17 cellular contexts compared by ENCODE assay signal in the genomic region with DNA sequence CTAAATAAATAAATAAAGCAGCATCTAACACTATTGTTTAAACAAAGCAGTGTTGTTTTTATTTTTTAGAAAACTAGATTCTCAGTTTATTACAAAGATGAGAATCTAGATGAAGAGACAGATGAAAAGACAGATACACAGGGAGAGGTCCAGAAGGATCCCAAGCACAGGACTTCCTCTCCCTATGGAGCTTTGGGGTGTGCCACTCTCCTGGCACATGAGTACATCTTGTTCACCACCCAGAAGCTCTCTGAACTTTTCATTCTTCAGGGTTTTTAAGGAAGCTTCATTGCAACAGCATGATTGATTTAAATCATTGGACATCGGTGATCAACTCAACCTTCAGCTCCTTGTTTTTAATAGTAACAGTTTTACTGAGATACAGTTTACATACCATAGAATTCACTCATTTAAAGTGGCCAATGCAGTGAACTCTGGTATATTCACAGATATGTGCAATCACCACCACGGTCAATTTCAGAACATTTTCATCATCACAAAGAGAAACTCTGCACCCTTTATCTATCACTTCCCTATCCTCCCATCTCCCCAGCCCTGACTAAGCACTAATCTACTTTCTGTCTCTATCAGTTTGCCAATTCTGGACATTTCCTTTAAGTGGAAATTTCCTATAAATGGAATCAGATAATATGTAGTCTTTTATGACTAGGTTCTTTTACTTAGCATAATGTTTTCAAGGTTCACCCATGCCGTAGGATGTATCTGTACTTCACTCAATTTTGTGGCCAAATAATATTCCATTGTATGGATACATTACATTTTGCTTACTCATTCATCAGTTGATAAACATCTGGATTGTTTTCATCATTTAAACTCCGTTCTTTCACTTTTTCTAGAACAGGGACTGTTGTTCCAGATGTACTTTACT.
"Had no signal": no experiment of that assay in that cellular context is flagged by ENCODE, and none has a peak within 500 bp of the region (broad histone marks: within the 10 kb centered on the region; RNA-seq: fewer than 3 reads in every experiment).

No MANE protein-coding gene starts in this region.

- H3K4me3 Mint-ChIP-seq: activated CD4-positive, alpha-beta T cell treated with anti-CD3 and anti-CD28 coated beads, Interleukin-2, amount 10 ng/mL, durations not matched to agents 7 days and 5 days; brain; natural killer cell treated with Interleukin-12 subunit alpha and Interleukin-12 subunit beta and Interleukin-15 and Interleukin-18, amount 100 ng/mL, for 72 hours; stimulated activated memory B cell treated with anti-CD40 and anti-IgM and Interleukin-4, amounts not matched to agents 10 μg/mL and 1 μg/mL and 100 μg/mL, for 72 hours had no signal

- H3K4me3 ChIP-seq: prostate gland, right lobe of liver, tibial artery had no signal

- DNase-seq: activated CD4-positive, alpha-beta T cell treated with anti-CD3 and anti-CD28 coated beads, Interleukin-2, amount 10 ng/mL, durations not matched to agents 7 days and 5 days; activated effector memory CD4-positive, alpha-beta T cell treated with anti-CD3 and anti-CD28 coated beads, Interleukin-2, amount 50 U/mL, for 16 hours; activated T-cell treated with anti-CD3 and anti-CD28 coated beads, Interleukin-2, amount 50 U/mL, for 1 hour; amygdala; dermis blood vessel endothelial cell; foreskin keratinocyte; mammary epithelial cell; occipital lobe; right lobe of liver; T-helper 9 cell; tibial artery had no signal

- H3K36me3 ChIP-seq: prostate gland had no signal

- H3K27ac ChIP-seq: foreskin keratinocyte, prostate gland, right lobe of liver, tibial artery had no signal

- ATAC-seq: activated naive CD4-positive, alpha-beta T cell treated with anti-CD3 and anti-CD28 coated beads, Interleukin-2, amount 50 U/mL, for 72 hours; foreskin keratinocyte; left lobe of liver; natural killer cell treated with Interleukin-12 subunit alpha and Interleukin-12 subunit beta and Interleukin-15 and Interleukin-18, amount 100 ng/mL, for 72 hours; stimulated activated memory B cell treated with anti-CD40 and anti-IgM and Interleukin-4, amounts not matched to agents 10 μg/mL and 1 μg/mL and 100 μg/mL, for 72 hours had no signal

- H3K27ac Mint-ChIP-seq: activated CD4-positive, alpha-beta T cell treated with anti-CD3 and anti-CD28 coated beads, Interleukin-2, amount 10 ng/mL, durations not matched to agents 7 days and 5 days; activated naive CD4-positive, alpha-beta T cell treated with anti-CD3 and anti-CD28 coated beads, Interleukin-2, amount 50 U/mL, for 72 hours; stimulated activated memory B cell treated with anti-CD40 and anti-IgM and Interleukin-4, amounts not matched to agents 10 μg/mL and 1 μg/mL and 100 μg/mL, for 72 hours had no signal

- H3K27me3 Mint-ChIP-seq: activated CD4-positive, alpha-beta T cell treated with anti-CD3 and anti-CD28 coated beads, Interleukin-2, amount 10 ng/mL, durations not matched to agents 7 days and 5 days; brain; natural killer cell treated with Interleukin-12 subunit alpha and Interleukin-12 subunit beta and Interleukin-15 and Interleukin-18, amount 100 ng/mL, for 72 hours; stimulated activated memory B cell treated with anti-CD40 and anti-IgM and Interleukin-4, amounts not matched to agents 10 μg/mL and 1 μg/mL and 100 μg/mL, for 72 hours had no signal

- H3K27me3 ChIP-seq: foreskin keratinocyte, right lobe of liver, tibial artery had no signal

- H3K9me3 ChIP-seq: prostate gland, tibial artery had no signal

- H3K4me1 ChIP-seq: foreskin keratinocyte had no signal
